ENCODE assay signal across 8 cellular contexts in genomic region chr22:24434472-24435322, GRCh38. TPM values are rescaled to one million over a fixed set of nuclear protein-coding genes. Genes with fewer than 3 reads are reported as not detected.
DNase-seq lines count a peak whose midpoint lies in the region; ATAC-seq and TF ChIP-seq lines count a peak whose summit lies in the region.

No MANE protein-coding gene starts in this region.

- H3K9me3 ChIP-seq in Peyer's patch (no peaks in the 10 kb centered on the region), right lobe of liver (no peaks in the 10 kb centered on the region)

- 38% methylated on average over 9 of the region's 16 CpGs for WGBS in right lobe of liver (ENCODE audit: insufficient coverage, low coverage, low lambda C conversion rate, missing lambda C conversion rate)

- TF ChIP-seq CTCF in GM12875 (IDR thresholded peaks at IDR 0.05; ENCODE audit: borderline replicate concordance, insufficient read depth, low read depth, low read length) (no peak), Peyer's patch (IDR thresholded peaks at IDR 0.05) (no peak), right lobe of liver (IDR thresholded peaks at IDR 0.05) (no peak)

- H3K4me1 ChIP-seq in Peyer's patch (peaks cover 0 to 63% (median 45%) of the 10 kb centered on the region in 4 donors), right lobe of liver (peaks cover 0 to 39% (median 16%) of the 10 kb centered on the region in 4 donors)

- H3K27me3 ChIP-seq in Peyer's patch (no peaks in the 10 kb centered on the region), right lobe of liver (no peaks in the 10 kb centered on the region)

- DNase-seq in Peyer's patch (peak; percentile 48 to 92 (median 85)), activated gamma-delta T cell treated with Interleukin-2 at 50 U/mL for 16 hours (peak; percentile 71), right lobe of liver (peak in 1 of 3 donors; percentile 30), NCI-H1436 treated with DMSO at 0.1 percent for 48 hours (lab: John Stamatoyannopoulos, UW) (no peak), NCI-H2196 treated with DMSO at 0.1 percent for 48 hours (lab: John Stamatoyannopoulos, UW; ENCODE audit: unreplicated experiment) (no peak)
- peak; percentile 83 for DNase-seq in stimulated activated CD8-positive, alpha-beta memory T cell treated with anti-CD3 and anti-CD28 coated beads, Interleukin-4, amount 100 ng/mL, for 48 hours

- H3K4me3 ChIP-seq in GM12875 (ENCODE audit: low read depth, low read length): peak overlapping the region; percentile 23
- peak overlapping the region in 1 of 4 donors; percentile 23 for H3K4me3 ChIP-seq in Peyer's patch
- H3K4me3 ChIP-seq in right lobe of liver: no peak overlapping the region

- H3K36me3 ChIP-seq in Peyer's patch (no peaks in the 10 kb centered on the region), right lobe of liver (peaks cover 0 to 12% (median 6%) of the 10 kb centered on the region in 4 donors)

- ATAC-seq in HG02678 (IDR thresholded peaks at IDR 0.05; ENCODE audit: unreplicated experiment) (peak; percentile 59), right lobe of liver (peak in 3 of 4 donors; percentile 3 to 6 (median 4))

- H3K27ac ChIP-seq in Peyer's patch (peak overlapping the region; percentile 67 to 89 (median 76)), right lobe of liver (peak overlapping the region; percentile 20 to 78 (median 53))

- no peak for TF ChIP-seq POLR2A in Peyer's patch (IDR thresholded peaks at IDR 0.05)
- no peak for TF ChIP-seq POLR2A in right lobe of liver (IDR thresholded peaks at IDR 0.05)

- intact Hi-C loops in right lobe of liver (cut with DNase I): no loop called here

RNA-seq across cellular contexts. Expression of gene ADORA2A, which starts 7.3 kb away (rescaled TPM):
- 1 to 10 TPM; 1.3 to 4.3 (median 2.6) TPM for total RNA-seq in Peyer's patch
- total RNA-seq in right lobe of liver: 1 to 10 TPM; 2.0 to 7.7 (median 3.6) TPM

Comparison
In these comparisons a context has a peak if more than half of its experiments do, and no peak if none do; other contexts are left out.
1. DNase-seq: peak in Peyer's patch (3 of 3), activated gamma-delta T cell treated with Interleukin-2 at 50 U/mL for 16 hours (single experiment) and stimulated activated CD8-positive, alpha-beta memory T cell treated with anti-CD3 and anti-CD28 coated beads, Interleukin-4, amount 100 ng/mL, for 48 hours (single experiment); none in NCI-H1436 treated with DMSO at 0.1 percent for 48 hours (single experiment) and NCI-H2196 treated with DMSO at 0.1 percent for 48 hours (single experiment).